ENCODE assay signal across 8 cellular contexts in genomic region chr16:60087530-60087929, GRCh38.
"Had no signal": no experiment of that assay in that cellular context is flagged by ENCODE, and none has a peak within 500 bp of the region (broad histone marks: within the 10 kb centered on the region; RNA-seq: fewer than 3 reads in every experiment).

No MANE protein-coding gene starts in this region.

- ATAC-seq: GM12878 had no signal

- H3K4me3 ChIP-seq: GM12878 had no signal

- DNase-seq: GDM1, GF-D8 had no signal

- FAIRE-seq: G401.6, GM12878, GM12891, GM12892, GM18507, GM19239 had no signal
